In the genomic region with DNA sequence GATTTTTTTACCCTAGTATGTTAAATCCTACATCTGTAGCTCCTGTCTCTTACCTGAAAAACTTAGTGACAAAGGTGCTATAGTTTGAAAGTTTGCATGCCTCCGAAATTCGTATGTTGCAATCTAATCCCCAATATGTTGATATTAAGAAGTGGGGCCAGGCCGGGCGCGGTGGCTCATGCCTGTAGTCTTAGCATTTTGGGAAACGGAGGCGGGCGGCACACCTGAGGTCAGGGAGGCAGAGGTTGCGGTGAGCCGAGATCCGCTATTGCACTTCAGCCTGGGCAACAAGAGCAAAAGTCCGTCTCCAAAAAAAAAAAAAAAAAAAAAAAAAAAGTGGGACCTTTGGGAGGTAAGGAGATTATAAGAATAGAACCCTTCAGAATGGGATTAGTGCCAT, we compare ENCODE assay signal across 27 cellular contexts.
DNase-seq lines count a peak whose midpoint lies in the region; ATAC-seq, FAIRE-seq and TF ChIP-seq lines count a peak whose summit lies in the region.
"Had no signal": no experiment of that assay in that cellular context is flagged by ENCODE, and none has a peak within 500 bp of the region (broad histone marks: within the 10 kb centered on the region; RNA-seq: fewer than 3 reads in every experiment).

No MANE protein-coding gene starts in this region.

- H2AFZ ChIP-seq in DND-41 (ENCODE audit: low read depth, low read length) (peak overlapping the region; percentile 59), KMS-11 (ENCODE audit: low read depth) (peak overlapping the region; percentile 53)

- H3K36me3 ChIP-seq in DND-41 (ENCODE audit: insufficient read depth, low read length) (no peaks in the 10 kb centered on the region), KMS-11 (ENCODE audit: insufficient read depth) (no peaks in the 10 kb centered on the region), kidney (ENCODE audit: control insufficient read depth in 1 of 2, insufficient read depth in 2 of 2, low read length in 2 of 2) (no peaks in the 10 kb centered on the region)
- H3K36me3 ChIP-seq: BE2C, BLaER1 had no signal

- H3K9ac ChIP-seq in DND-41 (ENCODE audit: low read depth, low read length) (no peak overlapping the region; the same call in 1 of the 2 replicates), KMS-11 (no peak overlapping the region), kidney (ENCODE audit: low read length in 2 of 2) (no peak overlapping the region)
- H3K9ac ChIP-seq: BLaER1 had no signal

- TF ChIP-seq CTCF in DND-41 (IDR thresholded peaks at IDR 0.05; ENCODE audit: borderline replicate concordance, extremely low read depth, low read length, poor library complexity, severe bottlenecking) (no peak), KMS-11 (conservative IDR thresholded peaks at IDR 0.05; ENCODE audit: low read depth, low read length) (no peak), kidney (IDR thresholded peaks at IDR 0.05; ENCODE audit: borderline replicate concordance, extremely low read depth, insufficient read depth) (no peak), endothelial cell (IDR thresholded peaks at IDR 0.05; ENCODE audit: unreplicated experiment) (no peak)

- H3K27ac ChIP-seq in DND-41 (ENCODE audit: low read length) (peak overlapping the region; percentile 97), KMS-11 (peak overlapping the region; percentile 92), kidney (ENCODE audit: low read depth in 2 of 2, low read length in 2 of 2) (no peak overlapping the region)
- H3K27ac ChIP-seq: BLaER1 had no signal

- H3K4me3 ChIP-seq in DND-41 (ENCODE audit: low read depth in 1 of 2, low read length in 2 of 2) (no peak overlapping the region), KMS-11 (IDR thresholded peaks at IDR 0.05; ENCODE audit: insufficient read depth, low read depth, low read length) (no peak overlapping the region), kidney (ENCODE audit: low read length in 2 of 2) (no peak overlapping the region)
- H3K4me3 ChIP-seq: BLaER1, GM12878 had no signal

- FAIRE-seq in kidney (lab: Jason Lieb, UNC) = no peak
- FAIRE-seq: A204.1, GM12878, GM12892, GM18507 had no signal

- H4K20me1 ChIP-seq in DND-41 (ENCODE audit: insufficient read depth, low read length) (no peaks in the 10 kb centered on the region), KMS-11 (ENCODE audit: insufficient read depth) (no peaks in the 10 kb centered on the region)
- H4K20me1 ChIP-seq: BLaER1 had no signal

- H3K4me2 ChIP-seq in DND-41 (ENCODE audit: insufficient read depth, low read length) = no peak overlapping the region
- peak overlapping the region; percentile 56; the same call in 1 of the 2 replicates for H3K4me2 ChIP-seq in KMS-11
- H3K4me2 ChIP-seq: BLaER1 had no signal

- H3K27ac Mint-ChIP-seq in endothelial cell (ENCODE audit: unreplicated experiment) = no peak overlapping the region
- H3K27ac Mint-ChIP-seq: CD14-positive monocyte; CD4-positive, alpha-beta memory T cell; CD4-positive, CD25-positive, alpha-beta regulatory T cell had no signal

- peaks cover under 1% of the 10 kb centered on the region for H3K9me3 ChIP-seq in DND-41 (ENCODE audit: insufficient read depth, low read length, severe bottlenecking)
- no peaks in the 10 kb centered on the region for H3K9me3 ChIP-seq in kidney (ENCODE audit: control insufficient read depth in 1 of 2, low read length in 2 of 2)
- H3K9me3 ChIP-seq: BE2C, BLaER1 had no signal

- no peaks in the 10 kb centered on the region for H3K36me3 Mint-ChIP-seq in endothelial cell (ENCODE audit: low read depth, unreplicated experiment)
- H3K36me3 Mint-ChIP-seq: CD14-positive monocyte; CD4-positive, alpha-beta memory T cell; CD4-positive, CD25-positive, alpha-beta regulatory T cell; CD8-positive, alpha-beta memory T cell had no signal

- peaks cover 54% of the 10 kb centered on the region for H3K4me1 ChIP-seq in DND-41 (ENCODE audit: insufficient read depth, low read length)
- H3K4me1 ChIP-seq in KMS-11 (ENCODE audit: low read depth, poor library complexity, severe bottlenecking) = peaks cover 69% of the 10 kb centered on the region
- H3K4me1 ChIP-seq in kidney (ENCODE audit: control insufficient read depth in 1 of 2, insufficient read depth in 1 of 2, low read depth in 1 of 2, low read length in 2 of 2) = no peaks in the 10 kb centered on the region
- H3K4me1 ChIP-seq: BE2C, BLaER1 had no signal

- H3K4me3 Mint-ChIP-seq in endothelial cell (ENCODE audit: unreplicated experiment) = no peak overlapping the region
- H3K4me3 Mint-ChIP-seq: CD14-positive monocyte; CD4-positive, alpha-beta memory T cell; CD4-positive, CD25-positive, alpha-beta regulatory T cell; CD8-positive, alpha-beta memory T cell had no signal

- no peaks in the 10 kb centered on the region for H3K9me3 Mint-ChIP-seq in endothelial cell (ENCODE audit: unreplicated experiment)
- H3K9me3 Mint-ChIP-seq: CD14-positive monocyte had no signal

- no peaks in the 10 kb centered on the region for H3K4me1 Mint-ChIP-seq in endothelial cell (ENCODE audit: unreplicated experiment)
- H3K4me1 Mint-ChIP-seq: CD14-positive monocyte; CD4-positive, alpha-beta memory T cell; CD4-positive, CD25-positive, alpha-beta regulatory T cell; CD8-positive, alpha-beta memory T cell had no signal

- H3K79me2 ChIP-seq in DND-41 (ENCODE audit: insufficient read depth, low read length) = no peaks in the 10 kb centered on the region
- no peaks in the 10 kb centered on the region for H3K79me2 ChIP-seq in KMS-11 (ENCODE audit: insufficient read depth, low read depth)

- H3K27me3 Mint-ChIP-seq in endothelial cell (ENCODE audit: unreplicated experiment) = no peaks in the 10 kb centered on the region
- H3K27me3 Mint-ChIP-seq: CD4-positive, alpha-beta memory T cell; CD4-positive, CD25-positive, alpha-beta regulatory T cell; CD8-positive, alpha-beta memory T cell had no signal

- no peaks in the 10 kb centered on the region for H3K27me3 ChIP-seq in DND-41 (ENCODE audit: insufficient read depth, low read length, poor library complexity)
- H3K27me3 ChIP-seq in KMS-11 (ENCODE audit: insufficient read depth, low read depth) = no peaks in the 10 kb centered on the region
- H3K27me3 ChIP-seq: BE2C, BLaER1 had no signal

- no peak for ATAC-seq in DND-41 (ENCODE audit: insufficient read depth, low read depth)
- ATAC-seq: GM12878 had no signal

- intact Hi-C loops in kidney (cut with DNase I) (no loop called here), posterior vena cava (cut with DNase I) (no loop called here)

- DNase-seq in DND-41 (no peak), kidney (peak; percentile 55), posterior vena cava (ENCODE audit: low spot score) (peak; percentile 67), endothelial cell (ENCODE audit: low spot score) (no peak), DMS79 treated with DMSO at 0.1 percent for 48 hours (lab: John Stamatoyannopoulos, UW) (no peak)
- no peak for DNase-seq in activated CD4-positive, alpha-beta T cell treated with anti-CD3 and anti-CD28 coated beads, Interleukin-2, amount 50 U/mL, for 1 hour
- DNase-seq: 8988T; ACHN; BE2C; C1 segment of cervical spinal cord; CD4-positive, alpha-beta memory T cell; CD4-positive, CD25-positive, alpha-beta regulatory T cell; CD8-positive, alpha-beta memory T cell; COR-L47; DMS 273 treated with DMSO at 0.1 percent for 48 hours; DMS153; DMS53; DMS79; EL; GDM1 had no signal

Comparison
In these comparisons a context has a peak if more than half of its experiments do, and no peak if none do; other contexts are left out.
1. DNase-seq: peak in kidney (single experiment) and posterior vena cava (single experiment); none in DND-41 (single experiment), endothelial cell (single experiment), DMS79 treated with DMSO at 0.1 percent for 48 hours (single experiment) and activated CD4-positive, alpha-beta T cell treated with anti-CD3 and anti-CD28 coated beads, Interleukin-2, amount 50 U/mL, for 1 hour (single experiment).
2. H3K27ac ChIP-seq: peak in DND-41 (single experiment) and KMS-11 (single experiment); none in kidney (0 of 2).